In the genomic region with DNA sequence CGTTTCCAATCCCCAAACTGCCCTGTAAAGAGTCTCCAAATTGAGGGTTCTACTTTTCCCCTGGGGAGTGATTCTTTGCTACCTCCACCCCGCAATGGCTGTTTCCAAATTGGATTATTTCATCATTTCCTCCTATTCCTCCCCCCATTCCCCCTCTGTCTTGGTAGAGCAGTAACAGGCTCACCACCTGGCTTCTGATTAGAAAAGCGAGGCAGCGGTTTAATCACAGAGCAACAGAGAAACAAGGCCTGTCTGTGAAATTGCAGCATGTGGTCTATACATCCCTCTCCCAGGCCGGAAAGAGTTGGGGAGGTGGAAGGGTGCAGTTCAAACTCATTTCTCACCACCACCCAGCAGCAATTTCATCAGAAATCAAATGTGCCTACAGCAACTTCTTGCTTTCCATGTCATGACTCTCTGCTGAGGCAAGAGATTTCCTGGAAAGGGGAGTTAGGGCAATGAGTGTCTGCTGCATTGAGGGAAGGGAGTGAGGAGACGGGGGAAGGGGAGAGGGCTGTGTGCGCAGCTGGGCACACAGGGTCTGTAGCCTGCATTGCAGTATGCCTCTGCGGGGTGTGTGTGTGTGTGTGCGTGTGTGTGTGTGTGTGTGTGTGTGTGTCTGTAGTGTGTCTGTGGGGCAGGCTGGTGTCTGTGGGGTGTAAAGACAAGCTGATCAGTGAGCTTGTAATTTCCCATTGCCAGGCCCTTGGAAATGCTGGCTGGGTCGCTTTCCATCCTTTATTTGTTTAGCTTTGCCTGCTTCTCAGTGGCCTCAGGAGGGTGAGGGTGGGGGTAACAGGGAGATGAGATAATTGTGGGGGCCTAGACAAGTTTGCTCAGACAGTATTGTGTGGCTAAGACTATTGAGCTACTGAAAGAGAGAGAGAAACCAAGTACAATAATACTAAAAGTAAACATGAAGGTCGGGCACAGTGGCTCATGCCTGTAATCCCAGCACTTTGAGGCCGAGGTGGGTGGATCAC, we compare ENCODE assay signal across 8 cellular contexts. TPM values are rescaled to one million over a fixed set of nuclear protein-coding genes. Genes with fewer than 3 reads are reported as not detected.
DNase-seq lines count a peak whose midpoint lies in the region; ATAC-seq and TF ChIP-seq lines count a peak whose summit lies in the region.

No MANE protein-coding gene starts in this region.

- H3K79me2 ChIP-seq in DND-41 (ENCODE audit: insufficient read depth, low read length): peaks cover 41% of the 10 kb centered on the region

- 0 out of 2 replicates have a peak overlapping the region, but pooled peaks have one; percentile 4 for H2AFZ ChIP-seq in DND-41 (ENCODE audit: low read depth, low read length)

- no peaks in the 10 kb centered on the region for H3K27me3 ChIP-seq in DND-41 (ENCODE audit: insufficient read depth, low read length, poor library complexity)
- H3K27me3 ChIP-seq in liver (ENCODE audit: control insufficient read depth in 4 of 4, insufficient read depth in 4 of 4, low read length in 3 of 4): no peaks in the 10 kb centered on the region

- H3K27ac ChIP-seq in DND-41 (ENCODE audit: low read length) (peak overlapping the region; percentile 95), VCaP (peak overlapping the region; percentile 94), liver (ENCODE audit: low read depth in 1 of 2, low read length in 2 of 2) (peak overlapping the region; percentile 59 to 68)

- H4K20me1 ChIP-seq in DND-41 (ENCODE audit: insufficient read depth, low read length): no peaks in the 10 kb centered on the region

- H3K9ac ChIP-seq in DND-41 (ENCODE audit: low read depth, low read length) (peak overlapping the region; percentile 77), liver (ENCODE audit: low read depth in 1 of 2, low read length in 2 of 2) (peak overlapping the region in 1 of 2 donors; percentile 7)

- ATAC-seq in DND-41 (ENCODE audit: insufficient read depth, low read depth): peak; percentile 83
- no peak for ATAC-seq in HG03354 (IDR thresholded peaks at IDR 0.05; ENCODE audit: poor library complexity, severe bottlenecking, unreplicated experiment)

- peak; percentile 4 to 42 for TF ChIP-seq RAD21 in liver (IDR thresholded peaks at IDR 0.05)

- 61% methylated on average over 12 of the region's 12 CpGs for WGBS in liver

- peaks cover 90% of the 10 kb centered on the region for H3K4me1 ChIP-seq in DND-41 (ENCODE audit: insufficient read depth, low read length)
- H3K4me1 ChIP-seq in liver (ENCODE audit: control insufficient read depth in 4 of 4, insufficient read depth in 4 of 4, low read length in 3 of 4): peaks cover 17 to 42% (median 24%) of the 10 kb centered on the region in 4 donors

- TF ChIP-seq CTCF in DND-41 (IDR thresholded peaks at IDR 0.05; ENCODE audit: borderline replicate concordance, extremely low read depth, low read length, poor library complexity, severe bottlenecking) (peak; percentile 15), VCaP (conservative IDR thresholded peaks at IDR 0.05) (no peak), liver (IDR thresholded peaks at IDR 0.05; ENCODE audit: low read depth, low read length, missing input control) (no peak)

- DNase-seq in DND-41: peak; percentile 95
- DNase-seq in NCI-H1930 (lab: John Stamatoyannopoulos, UW): peak; percentile 60
- DNase-seq in NCI-H187 treated with DMSO at 0.1 percent for 48 hours (lab: John Stamatoyannopoulos, UW): no peak
- DNase-seq in GM19238 (ENCODE audit: insufficient read length, low spot score): no peak
- no peak for DNase-seq in cortex of kidney (lab: John Stamatoyannopoulos, UW)

- H3K4me3 ChIP-seq in DND-41 (ENCODE audit: low read depth in 1 of 2, low read length in 2 of 2): peak overlapping the region; percentile 5 to 56; a peak in 3 of 4 replicates
- no peak overlapping the region for H3K4me3 ChIP-seq in liver (ENCODE audit: low read depth in 1 of 3, low read length in 3 of 3)

- H3K9me3 ChIP-seq in DND-41 (ENCODE audit: insufficient read depth, low read length, severe bottlenecking) (no peaks in the 10 kb centered on the region), liver (ENCODE audit: control insufficient read depth in 4 of 4, low read length in 3 of 4) (peaks cover 0 to 2% (median 0%) of the 10 kb centered on the region in 4 donors)

- H3K4me2 ChIP-seq in DND-41 (ENCODE audit: insufficient read depth, low read length): peak overlapping the region; percentile 58

- H3K36me3 ChIP-seq in DND-41 (ENCODE audit: insufficient read depth, low read length) (no peaks in the 10 kb centered on the region), liver (ENCODE audit: control insufficient read depth in 4 of 4, insufficient read depth in 3 of 4, low read depth in 1 of 4, low read length in 3 of 4) (no peaks in the 10 kb centered on the region)

TF ChIP-seq in liver, 16 proteins besides CTCF, POLR2A, EP300 and RAD21:
- peak; percentile 66 for TF ChIP-seq SP1 (IDR thresholded peaks at IDR 0.05)
- peak in 1 of 2 donors; percentile 68 for TF ChIP-seq RXRA (IDR thresholded peaks at IDR 0.05)
- TF ChIP-seq JUND (IDR thresholded peaks at IDR 0.05): no peak
- peak; percentile 22 for TF ChIP-seq YY1 (IDR thresholded peaks at IDR 0.05)
- no peak for TF ChIP-seq REST (IDR thresholded peaks at IDR 0.05)
- TF ChIP-seq HNF4A (conservative IDR thresholded peaks at IDR 0.05): peak; percentile 24 to 52
- no peak for TF ChIP-seq FOXA2 (IDR thresholded peaks at IDR 0.05)

RNA-seq across cellular contexts. Expression of gene IGFBP2, which starts 13.5 kb away (rescaled TPM):
- total RNA-seq in liver: 100 to 1,000 TPM in 1 of 2 donors, 10 to 100 TPM in 1; 88.8 to 242 TPM
- polyA plus RNA-seq in liver: 1,000 to 10,000 TPM in 1 of 2 donors, 100 to 1,000 TPM in 1; 462 to 1,119 TPM

Comparison
In these comparisons a context has a peak if more than half of its experiments do, and no peak if none do; other contexts are left out.
1. DNase-seq: peak in DND-41 (single experiment) and NCI-H1930 (2 of 2); none in NCI-H187 treated with DMSO at 0.1 percent for 48 hours (single experiment), GM19238 (single experiment) and cortex of kidney (single experiment).
2. H3K4me3 ChIP-seq: peak in DND-41 (2 of 2); none in liver (0 of 3).
3. Peak in every context shown above with its lines, with median percentiles within 50 percentile points of each other: H3K27ac ChIP-seq.